8 cellular contexts compared by ENCODE assay signal in the genomic region with DNA sequence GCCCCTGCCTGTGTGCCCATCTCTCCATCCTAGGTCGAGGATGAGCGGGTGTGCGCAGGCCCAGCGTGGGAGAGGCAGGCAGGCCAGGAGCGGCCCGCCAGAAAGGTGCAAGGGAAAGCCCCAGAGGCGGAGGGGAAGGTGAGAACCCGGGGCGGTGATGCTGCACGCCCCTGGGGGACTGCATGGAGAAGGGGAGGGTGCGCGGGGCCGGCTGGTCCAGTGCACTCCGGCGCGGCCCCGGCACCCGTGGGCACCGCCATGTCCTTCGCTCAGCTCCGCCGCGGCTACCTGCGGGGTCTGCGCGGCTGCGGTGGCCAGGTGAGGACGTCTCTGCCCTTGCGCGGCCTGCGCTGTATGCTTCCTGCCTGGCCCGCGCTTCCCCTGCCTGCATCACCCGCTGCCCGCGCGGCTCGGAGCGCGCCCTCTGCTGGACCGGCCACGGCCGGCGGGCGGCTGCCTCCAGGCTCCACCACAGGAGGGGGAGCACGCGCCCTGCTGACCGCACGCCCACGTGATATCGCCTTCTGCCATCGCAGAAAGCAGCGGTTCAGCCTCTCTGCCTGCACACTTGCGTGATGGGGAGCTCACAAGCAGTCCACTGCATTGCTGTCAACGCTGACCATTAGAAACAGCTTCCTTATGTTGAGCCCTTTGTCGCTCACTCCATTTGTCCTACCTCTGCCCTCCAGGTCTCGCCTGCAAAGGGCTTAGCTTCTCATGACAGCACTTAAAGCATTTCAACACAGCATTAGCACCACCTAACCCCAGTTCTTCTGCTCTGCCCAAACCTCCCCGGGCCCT.
DNase-seq lines count a peak whose midpoint lies in the region; ATAC-seq and TF ChIP-seq lines count a peak whose summit lies in the region.

No MANE protein-coding gene starts in this region.

- peak overlapping the region; percentile 43 for H3K4me3 Mint-ChIP-seq in activated naive CD4-positive, alpha-beta T cell treated with anti-CD3 and anti-CD28 coated beads, Interleukin-2, amount 50 U/mL, for 24 hours

- no TSS peak for BruUV-seq in A673 (replicated peaks; lab: Mats Ljungman, UMichigan)

- no peak for TF ChIP-seq EP300 in upper lobe of left lung (IDR thresholded peaks at IDR 0.05)

- H3K9me3 ChIP-seq in A673 (ENCODE audit: low read depth, low read length, poor library complexity, severe bottlenecking) (no peaks in the 10 kb centered on the region), Peyer's patch (no peaks in the 10 kb centered on the region), cardiac muscle cell (ENCODE audit: low read depth) (no peaks in the 10 kb centered on the region), prostate gland (no peaks in the 10 kb centered on the region), upper lobe of left lung (no peaks in the 10 kb centered on the region)

- H3K4me1 Mint-ChIP-seq in activated naive CD4-positive, alpha-beta T cell treated with anti-CD3 and anti-CD28 coated beads, Interleukin-2, amount 50 U/mL, for 24 hours, result peaks cover 8% of the 10 kb centered on the region

- H3K4me3 ChIP-seq in A673 (ENCODE audit: low read depth, low read length, poor library complexity, severe bottlenecking) (no peak overlapping the region), Peyer's patch (peak overlapping the region in 3 of 4 donors; percentile 35 to 39 (median 36)), cardiac muscle cell (peak overlapping the region; percentile 12), prostate gland (peak overlapping the region in 1 of 2 donors; percentile 15), upper lobe of left lung (peak overlapping the region in 3 of 4 donors; percentile 27 to 41 (median 37))

- POLR2A ChIA-PET in A673 (lab: Charles Lee; ENCODE audit: low non-redundant PET), result no interaction called here

- H3K4me1 ChIP-seq in A673 (ENCODE audit: insufficient read depth, low read length, poor library complexity, severe bottlenecking) (no peaks in the 10 kb centered on the region), Peyer's patch (peaks cover 0 to 5% (median 2%) of the 10 kb centered on the region in 4 donors), cardiac muscle cell (ENCODE audit: low read depth) (peaks cover 19% of the 10 kb centered on the region), prostate gland (replicated peaks) (peaks cover 2% of the 10 kb centered on the region), upper lobe of left lung (peaks cover 6 to 12% (median 8%) of the 10 kb centered on the region in 4 donors)

- peak; percentile 64 for TF ChIP-seq CTCF in A673 (conservative IDR thresholded peaks at IDR 0.05; ENCODE audit: low read depth, low read length)
- peak in 5 of 6 experiments; percentile 45 to 88 (median 85) for TF ChIP-seq CTCF in Peyer's patch (IDR thresholded peaks at IDR 0.05)
- TF ChIP-seq CTCF in cardiac muscle cell (IDR thresholded peaks at IDR 0.05; ENCODE audit: low read depth, low read length), result peak; percentile 91
- peak; percentile 66 to 93 (median 88) for TF ChIP-seq CTCF in prostate gland (IDR thresholded peaks at IDR 0.05)
- peak; percentile 79 to 99 (median 97) for TF ChIP-seq CTCF in upper lobe of left lung (IDR thresholded peaks at IDR 0.05)

- H3K27ac Mint-ChIP-seq in activated naive CD4-positive, alpha-beta T cell treated with anti-CD3 and anti-CD28 coated beads, Interleukin-2, amount 50 U/mL, for 24 hours, result no peak overlapping the region

- TF ChIP-seq POLR2A in Peyer's patch (IDR thresholded peaks at IDR 0.05) (no peak), prostate gland (IDR thresholded peaks at IDR 0.05) (no peak), upper lobe of left lung (IDR thresholded peaks at IDR 0.05) (no peak)

- H3K36me3 Mint-ChIP-seq in activated naive CD4-positive, alpha-beta T cell treated with anti-CD3 and anti-CD28 coated beads, Interleukin-2, amount 50 U/mL, for 24 hours, result no peaks in the 10 kb centered on the region

- no peaks in the 10 kb centered on the region for H3K27me3 ChIP-seq in A673 (replicated peaks; ENCODE audit: insufficient read depth, low read depth, low read length, poor library complexity)
- H3K27me3 ChIP-seq in Peyer's patch, result no peaks in the 10 kb centered on the region
- no peaks in the 10 kb centered on the region for H3K27me3 ChIP-seq in cardiac muscle cell
- H3K27me3 ChIP-seq in prostate gland (replicated peaks; ENCODE audit: insufficient read depth), result no peaks in the 10 kb centered on the region
- no peaks in the 10 kb centered on the region for H3K27me3 ChIP-seq in upper lobe of left lung

- H3K36me3 ChIP-seq in A673 (ENCODE audit: insufficient read depth, low read length, poor library complexity, severe bottlenecking), result no peaks in the 10 kb centered on the region
- no peaks in the 10 kb centered on the region for H3K36me3 ChIP-seq in Peyer's patch
- H3K36me3 ChIP-seq in cardiac muscle cell, result no peaks in the 10 kb centered on the region
- no peaks in the 10 kb centered on the region for H3K36me3 ChIP-seq in prostate gland
- no peaks in the 10 kb centered on the region for H3K36me3 ChIP-seq in upper lobe of left lung

- CTCF ChIA-PET in A673 (lab: Charles Lee), result no interaction called here

- H3K9me3 Mint-ChIP-seq in activated naive CD4-positive, alpha-beta T cell treated with anti-CD3 and anti-CD28 coated beads, Interleukin-2, amount 50 U/mL, for 24 hours, result no peaks in the 10 kb centered on the region

- WGBS in prostate gland, result 17% methylated on average over 52 of the region's 58 CpGs
- WGBS in upper lobe of left lung, 2 donors, result 16 to 19% methylated on average over 32 to 51 of the region's 58 CpGs

- peaks cover 9% of the 10 kb centered on the region for H3K27me3 Mint-ChIP-seq in activated naive CD4-positive, alpha-beta T cell treated with anti-CD3 and anti-CD28 coated beads, Interleukin-2, amount 50 U/mL, for 24 hours

- intact Hi-C loops in A673 (cut with micrococcal nuclease; ENCODE audit: unreplicated experiment) (loop anchor here (5.0 kb wide), 1 partner anchor 619 kb away; no protein-coding TSS in a partner anchor), prostate gland (cut with DNase I) (loop anchor here (2.0 to 5.0 kb wide), 3 partner anchors 71 to 639 kb away; no protein-coding TSS in a partner anchor)

- no peak overlapping the region for H3K27ac ChIP-seq in A673 (ENCODE audit: low read depth, low read length, poor library complexity, severe bottlenecking)
- H3K27ac ChIP-seq in Peyer's patch, result peak overlapping the region in 1 of 4 donors; percentile 31
- no peak overlapping the region for H3K27ac ChIP-seq in cardiac muscle cell
- H3K27ac ChIP-seq in prostate gland, result no peak overlapping the region
- peak overlapping the region in 1 of 4 donors; percentile 31 for H3K27ac ChIP-seq in upper lobe of left lung

- DNase-seq in A673 (ENCODE audit: low spot score) (peak; percentile 47), Peyer's patch (peak; percentile 22 to 86 (median 84)), cardiac muscle cell (ENCODE audit: low read depth in 1 of 2, low spot score in 1 of 2) (peak; percentile 93 to 97), prostate gland (ENCODE audit: low spot score) (peak; percentile 62), upper lobe of left lung (peak; percentile 88 to 97)

- peak; percentile 67 for ATAC-seq in GM18520 (IDR thresholded peaks at IDR 0.05; ENCODE audit: unreplicated experiment)
- peak; percentile 69 for ATAC-seq in HG03064 (IDR thresholded peaks at IDR 0.05; ENCODE audit: low read depth, unreplicated experiment)
- ATAC-seq in upper lobe of left lung (ENCODE audit: low FRiP score in 2 of 2), result peak; percentile 93 to 97
